Comparison of ENCODE assay signal across 7 cellular contexts in the genomic region with DNA sequence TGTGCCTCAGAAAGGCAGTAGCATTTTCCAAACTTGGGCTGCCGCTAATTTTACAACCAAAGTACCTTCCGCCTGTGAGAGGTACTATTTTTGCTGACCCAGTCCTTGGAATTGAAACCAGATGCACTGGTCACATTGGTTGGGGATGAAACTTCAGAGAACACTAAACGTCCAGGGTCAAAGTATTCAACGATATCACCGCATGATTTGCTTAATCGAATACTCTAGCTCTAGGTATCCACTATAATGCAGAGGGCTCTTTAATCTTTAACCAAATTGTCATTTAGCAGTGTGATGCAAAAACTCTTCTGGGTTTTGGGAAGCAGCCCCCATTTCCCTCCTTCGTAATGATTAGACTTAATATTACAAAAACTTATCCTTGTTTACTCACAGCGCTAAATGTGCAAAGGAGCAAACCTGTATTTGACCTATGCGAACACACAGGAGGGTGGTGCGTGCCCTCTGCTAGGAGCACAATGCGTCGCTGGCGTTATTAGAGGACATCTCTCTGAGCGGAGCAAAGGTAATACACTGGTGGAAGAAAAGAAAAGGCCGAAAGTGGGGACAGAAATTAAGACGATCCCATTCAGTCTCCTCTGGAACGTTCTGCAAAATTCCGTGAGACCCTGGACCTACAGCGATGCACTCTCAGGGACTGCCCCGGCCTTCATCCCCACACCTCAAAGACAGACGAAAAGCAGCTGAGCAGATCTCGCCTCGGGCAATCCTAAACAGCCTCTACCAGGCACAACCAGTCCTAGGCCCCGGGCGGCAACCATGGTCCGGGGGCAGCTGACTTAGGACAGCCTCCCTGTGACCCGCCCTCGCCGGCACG. TPM values are rescaled to one million over a fixed set of nuclear protein-coding genes. Genes with fewer than 3 reads are reported as not detected.
DNase-seq lines count a peak whose midpoint lies in the region; ATAC-seq and TF ChIP-seq lines count a peak whose summit lies in the region.

No MANE protein-coding gene starts in this region.

- peaks cover 27% of the 10 kb centered on the region for H3K4me1 Mint-ChIP-seq in HFFc6 (ENCODE audit: low read depth)
- H3K4me1 Mint-ChIP-seq in activated CD4-positive, alpha-beta memory T cell treated with anti-CD3 and anti-CD28 coated beads for 36 hours (ENCODE audit: low read depth): peaks cover 27% of the 10 kb centered on the region
- H3K4me1 Mint-ChIP-seq in stimulated activated memory B cell treated with anti-CD40 and anti-IgM and Interleukin-4, amounts not matched to agents 10 μg/mL and 1 μg/mL and 100 μg/mL, for 72 hours: peaks cover 9% of the 10 kb centered on the region

- no peaks in the 10 kb centered on the region for H3K27me3 ChIP-seq in iPS DF 6.9 (ENCODE audit: control insufficient read depth, insufficient read depth, low read length)

- DNase-seq in HFFc6 (no peak), iPS DF 6.9 (ENCODE audit: low read depth, low spot score) (no peak), middle frontal gyrus (ENCODE audit: extremely low spot score, low spot score) (no peak), DMS79 (lab: John Stamatoyannopoulos, UW) (no peak), activated gamma-delta T cell treated with Interleukin-2 at 50 U/mL for 16 hours (no peak)
- no peak for DNase-seq in activated CD4-positive, alpha-beta memory T cell treated with anti-CD3 and anti-CD28 coated beads for 36 hours

- 0 out of 2 replicates have a peak, but pooled peaks cover 2% of the 10 kb centered on the region for H3K4me1 ChIP-seq in iPS DF 6.9 (ENCODE audit: control insufficient read depth, insufficient read depth, low read length)

- peak overlapping the region; percentile 89 for H3K4me3 Mint-ChIP-seq in HFFc6
- H3K4me3 Mint-ChIP-seq in activated CD4-positive, alpha-beta memory T cell treated with anti-CD3 and anti-CD28 coated beads for 36 hours: peak overlapping the region; percentile 75
- peak overlapping the region; percentile 62 for H3K4me3 Mint-ChIP-seq in stimulated activated memory B cell treated with anti-CD40 and anti-IgM and Interleukin-4, amounts not matched to agents 10 μg/mL and 1 μg/mL and 100 μg/mL, for 72 hours

- peaks cover 8% of the 10 kb centered on the region for H3K27me3 Mint-ChIP-seq in HFFc6 (ENCODE audit: insufficient read depth)
- H3K27me3 Mint-ChIP-seq in activated CD4-positive, alpha-beta memory T cell treated with anti-CD3 and anti-CD28 coated beads for 36 hours: no peaks in the 10 kb centered on the region
- H3K27me3 Mint-ChIP-seq in stimulated activated memory B cell treated with anti-CD40 and anti-IgM and Interleukin-4, amounts not matched to agents 10 μg/mL and 1 μg/mL and 100 μg/mL, for 72 hours: peaks cover 24% of the 10 kb centered on the region

- H3K9me3 ChIP-seq in iPS DF 6.9 (ENCODE audit: control insufficient read depth, insufficient read depth, low read length): no peaks in the 10 kb centered on the region

- H3K27ac ChIP-seq in iPS DF 6.9 (ENCODE audit: low read length): no peak overlapping the region

- CTCF ChIA-PET in activated CD4-positive, alpha-beta memory T cell treated with anti-CD3 and anti-CD28 coated beads for 36 hours (lab: Charles Lee): no interaction called here

- H3K36me3 Mint-ChIP-seq in HFFc6 (ENCODE audit: low read depth): peaks cover 5% of the 10 kb centered on the region; the same call in 1 of the 2 replicates
- H3K36me3 Mint-ChIP-seq in activated CD4-positive, alpha-beta memory T cell treated with anti-CD3 and anti-CD28 coated beads for 36 hours: no peaks in the 10 kb centered on the region
- H3K36me3 Mint-ChIP-seq in stimulated activated memory B cell treated with anti-CD40 and anti-IgM and Interleukin-4, amounts not matched to agents 10 μg/mL and 1 μg/mL and 100 μg/mL, for 72 hours: no peaks in the 10 kb centered on the region

- H3K27ac Mint-ChIP-seq in HFFc6: peak overlapping the region; percentile 70
- peak overlapping the region; percentile 21 for H3K27ac Mint-ChIP-seq in activated CD4-positive, alpha-beta memory T cell treated with anti-CD3 and anti-CD28 coated beads for 36 hours
- no peak overlapping the region for H3K27ac Mint-ChIP-seq in stimulated activated memory B cell treated with anti-CD40 and anti-IgM and Interleukin-4, amounts not matched to agents 10 μg/mL and 1 μg/mL and 100 μg/mL, for 72 hours

- no peak for ATAC-seq in stimulated activated memory B cell treated with anti-CD40 and anti-IgM and Interleukin-4, amounts not matched to agents 10 μg/mL and 1 μg/mL and 100 μg/mL, for 72 hours

- intact Hi-C loops in activated CD4-positive, alpha-beta memory T cell treated with anti-CD3 and anti-CD28 coated beads for 36 hours (cut with micrococcal nuclease): loop anchor here (1.0 to 10.0 kb wide), 4 partner anchors 215 to 1115 kb away; partner anchors contain the start of genes DPY19L1 and SEPTIN7

- no CpG with 5 or more reads among the region's 30 CpGs for WGBS in iPS DF 6.9 (ENCODE audit: insufficient coverage, insufficient read length)

- peak overlapping the region; percentile 39; the same call in 1 of the 2 replicates for H3K4me3 ChIP-seq in iPS DF 6.9 (ENCODE audit: low read length)

- POLR2A ChIA-PET in activated CD4-positive, alpha-beta memory T cell treated with anti-CD3 and anti-CD28 coated beads for 36 hours (lab: Charles Lee): interaction anchor here (1.0 kb wide), 1 partner anchor 40 kb away, joined by 3 read pairs; no protein-coding TSS in a partner anchor

- peaks cover 7% of the 10 kb centered on the region; the same call in 1 of the 2 replicates for H3K9me3 Mint-ChIP-seq in HFFc6
- H3K9me3 Mint-ChIP-seq in activated CD4-positive, alpha-beta memory T cell treated with anti-CD3 and anti-CD28 coated beads for 36 hours: peaks cover 2% of the 10 kb centered on the region
- H3K9me3 Mint-ChIP-seq in stimulated activated memory B cell treated with anti-CD40 and anti-IgM and Interleukin-4, amounts not matched to agents 10 μg/mL and 1 μg/mL and 100 μg/mL, for 72 hours: no peaks in the 10 kb centered on the region

- TF ChIP-seq CTCF in HFFc6 (IDR thresholded peaks at IDR 0.05): no peak

- H3K36me3 ChIP-seq in iPS DF 6.9 (ENCODE audit: control insufficient read depth, insufficient read depth, low read length): no peaks in the 10 kb centered on the region

RNA-seq across cellular contexts. Expression of gene EEPD1, which starts 0.9 kb away (rescaled TPM):
- 1 to 10 TPM in 5 of 6 experiments, under 1 TPM in 1; 0.95 to 2.7 (median 1.5) TPM for total RNA-seq in HFFc6 (2021; fragmentation: NEBNext Ultra II Directional; extraction: Animal tissue kit (Norgen Biotek cat#: 25700))
- 1 to 10 TPM; 1.2 to 1.3 TPM for total RNA-seq in activated CD4-positive, alpha-beta memory T cell treated with anti-CD3 and anti-CD28 coated beads for 36 hours
